Comparison of ENCODE assay signal across 17 cellular contexts in the genomic region with DNA sequence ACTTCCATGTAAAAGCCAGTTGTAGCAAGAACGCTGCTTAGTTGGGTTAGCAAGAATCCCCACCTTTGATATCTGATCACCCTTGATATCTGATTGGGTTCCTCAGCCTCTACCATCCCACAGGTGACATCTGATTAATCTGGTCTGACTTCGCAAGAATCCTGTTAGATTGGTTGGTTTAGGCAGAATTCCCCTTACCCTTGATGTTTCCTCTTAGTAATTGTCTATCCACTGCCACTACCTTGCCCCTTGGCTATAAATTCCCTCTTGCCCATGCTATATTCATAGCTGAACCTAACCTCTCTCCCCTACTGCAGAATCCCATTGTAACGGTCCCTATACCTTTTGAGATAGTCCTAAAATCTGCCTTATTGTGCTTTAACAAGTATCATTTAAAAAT. TPM values are rescaled to one million over a fixed set of nuclear protein-coding genes. Genes with fewer than 3 reads are reported as not detected.
DNase-seq lines count a peak whose midpoint lies in the region; ATAC-seq, FAIRE-seq and TF ChIP-seq lines count a peak whose summit lies in the region.
"Had no signal": no experiment of that assay in that cellular context is flagged by ENCODE, and none has a peak within 500 bp of the region (broad histone marks: within the 10 kb centered on the region; RNA-seq: fewer than 3 reads in every experiment).

No MANE protein-coding gene starts in this region.

- H3K27me3 ChIP-seq in breast epithelium, result no peaks in the 10 kb centered on the region
- H3K27me3 ChIP-seq in GM12878 (replicated peaks in 1 of 2; ENCODE audit: control insufficient read depth in 2 of 2, insufficient read depth in 2 of 2, low read length in 1 of 2), result no peaks in the 10 kb centered on the region
- no peaks in the 10 kb centered on the region for H3K27me3 ChIP-seq in foreskin keratinocyte
- H3K27me3 ChIP-seq in testis, result no peaks in the 10 kb centered on the region
- no peaks in the 10 kb centered on the region for H3K27me3 ChIP-seq in SK-N-SH (ENCODE audit: insufficient read depth)

- intact Hi-C loops in MCF 10A (cut with micrococcal nuclease) (loop anchor here (5.0 to 10.0 kb wide), 2 partner anchors 436 to 623 kb away; no protein-coding TSS in a partner anchor), breast epithelium (cut with DNase I; ENCODE audit: low total_unique reads) (no loop called here), GM12878 (cut with micrococcal nuclease; ENCODE audit: unreplicated experiment) (no loop called here), testis (cut with DNase I; ENCODE audit: low total_unique reads) (no loop called here)

- SMC1A ChIA-PET in GM12878 (lab: Charles Lee; ENCODE audit: uncharacterized antibody, unreplicated experiment), result interaction anchor here (0.8 to 10.6 kb wide), 13 partner anchors 11 to 305 kb away, joined by 3 to 454 read pairs (median 8); a partner anchor contains a TSS

- no peak overlapping the region for H3K4me3 Mint-ChIP-seq in MCF 10A (ENCODE audit: unreplicated experiment)
- H3K4me3 Mint-ChIP-seq: CD4-positive, alpha-beta T cell; GM23338 had no signal

- no peak for TF ChIP-seq CTCF in MCF 10A (IDR thresholded peaks at IDR 0.05; ENCODE audit: unreplicated experiment)
- TF ChIP-seq CTCF in breast epithelium (IDR thresholded peaks at IDR 0.05), result no peak
- TF ChIP-seq CTCF in GM12878 (IDR thresholded peaks at IDR 0.05 in 2 of 3, conservative IDR thresholded peaks at IDR 0.05 in 1 of 3; ENCODE audit: control insufficient read depth in 2 of 3, extremely low read depth in 1 of 3, insufficient read depth in 1 of 3, low read depth in 3 of 3, low read length in 3 of 3), result no peak
- TF ChIP-seq CTCF in foreskin keratinocyte (conservative IDR thresholded peaks at IDR 0.05), result no peak
- TF ChIP-seq CTCF in testis (IDR thresholded peaks at IDR 0.05), result no peak
- TF ChIP-seq CTCF in SK-N-SH (IDR thresholded peaks at IDR 0.05), result no peak

- no peaks in the 10 kb centered on the region for H3K9me2 ChIP-seq in SK-N-SH

- H3K9me3 Mint-ChIP-seq in MCF 10A (ENCODE audit: unreplicated experiment), result no peaks in the 10 kb centered on the region
- H3K9me3 Mint-ChIP-seq: CD4-positive, alpha-beta T cell; GM23338 had no signal

- BruUV-seq in MCF 10A (replicated peaks; lab: Mats Ljungman, UMichigan), result no TSS peak
- BruUV-seq in GM12878 (replicated peaks; lab: Mats Ljungman, UMichigan), result no TSS peak

- H3K27ac ChIP-seq in breast epithelium (no peak overlapping the region), GM12878 (ENCODE audit: control insufficient read depth, insufficient read depth) (no peak overlapping the region), foreskin keratinocyte (peak overlapping the region; percentile 4), testis (no peak overlapping the region), SK-N-SH (ENCODE audit: low read depth in 2 of 2, low read length in 1 of 2) (no peak overlapping the region)
- H3K27ac ChIP-seq: 22Rv1 had no signal

- H3K36me3 ChIP-seq in breast epithelium (no peaks in the 10 kb centered on the region), GM12878 (ENCODE audit: control insufficient read depth in 2 of 2, insufficient read depth in 2 of 2, low read length in 1 of 2) (no peaks in the 10 kb centered on the region; a peak in 1 of 4 replicates), testis (ENCODE audit: low read depth, missing control alignments) (no peaks in the 10 kb centered on the region), SK-N-SH (replicated peaks in 1 of 2; ENCODE audit: control insufficient read depth in 1 of 2, insufficient read depth in 2 of 2, low read length in 1 of 2) (peaks cover 2 to 3% of the 10 kb centered on the region in 2 experiments)

- H3K4me1 ChIP-seq in breast epithelium (no peaks in the 10 kb centered on the region), GM12878 (ENCODE audit: control insufficient read depth, insufficient read depth, low read length) (peaks cover 6% of the 10 kb centered on the region; the same call in 1 of the 2 replicates), foreskin keratinocyte (peaks cover 32% of the 10 kb centered on the region), testis (peaks cover 7% of the 10 kb centered on the region), SK-N-SH (ENCODE audit: control insufficient read depth in 1 of 2, insufficient read depth in 2 of 2, low read depth in 1 of 2, low read length in 1 of 2) (peaks cover 3 to 6% of the 10 kb centered on the region in 2 experiments; a peak in 3 of 4 replicates)

- no peak for FAIRE-seq in GM12878 (lab: Jason Lieb, UNC)
- FAIRE-seq: GM12891, HepG2, HTR-8/SVneo had no signal

- H4K20me1 ChIP-seq in GM12878 (ENCODE audit: control insufficient read depth, insufficient read depth) (no peaks in the 10 kb centered on the region), SK-N-SH (ENCODE audit: insufficient read depth) (no peaks in the 10 kb centered on the region)

- RAD21 ChIA-PET in GM12878 (lab: Charles Lee; ENCODE audit: unreplicated experiment), result interaction anchor here (0.6 to 8.3 kb wide), 10 partner anchors 13 to 307 kb away, joined by 4 to 162 read pairs (median 6); a partner anchor contains a TSS

- DNase-seq in MCF 10A (ENCODE audit: unreplicated experiment), result no peak
- no peak for DNase-seq in breast epithelium (ENCODE audit: low spot score in 2 of 2)
- DNase-seq in GM12878 (ENCODE audit: low read depth, low spot score), result no peak
- peak in 1 of 2 donors; percentile 57 for DNase-seq in foreskin keratinocyte
- no peak for DNase-seq in testis
- no peak for DNase-seq in stimulated activated naive CD4-positive, alpha-beta T cell (lab: John Stamatoyannopoulos, UW)
- no peak for DNase-seq in nucleus accumbens (lab: John Stamatoyannopoulos, UW)
- no peak for DNase-seq in SK-N-SH
- DNase-seq: Calu3; CD4-positive, alpha-beta T cell; DMS79; H7 had no signal

- H2AFZ ChIP-seq in GM12878 (ENCODE audit: control insufficient read depth, low read depth, low read length) (no peak overlapping the region), SK-N-SH (ENCODE audit: low read depth) (no peak overlapping the region)
- H2AFZ ChIP-seq: GM23338 had no signal

- no peak for ATAC-seq in GM12878
- peak; percentile 2 for ATAC-seq in foreskin keratinocyte
- ATAC-seq: GM23338, HepG2 had no signal

- H3K9me3 ChIP-seq in breast epithelium (no peaks in the 10 kb centered on the region), GM12878 (replicated peaks; ENCODE audit: control insufficient read depth, insufficient read depth, low read length) (no peaks in the 10 kb centered on the region; the same call in 2 of the 3 replicates), testis (no peaks in the 10 kb centered on the region), SK-N-SH (no peaks in the 10 kb centered on the region)

- peaks cover 27% of the 10 kb centered on the region for H3K4me1 Mint-ChIP-seq in MCF 10A (ENCODE audit: insufficient read depth, unreplicated experiment)

- CTCF ChIA-PET in MCF 10A (lab: Yijun Ruan, JAX), result interaction anchor here (0.6 to 9.5 kb wide), 22 partner anchors 10 to 645 kb away, joined by 3 to 180 read pairs (median 4); a partner anchor contains a TSS
- CTCF ChIA-PET in GM12878 (lab: Yijun Ruan, JAX), result interaction anchor here (0.7 to 12.4 kb wide), 13 partner anchors 10 to 309 kb away, joined by 3 to 702 read pairs (median 13); a partner anchor contains a TSS
- CTCF ChIA-PET in SK-N-SH (lab: Yijun Ruan, JAX), result interaction anchor here (1.2 to 8.7 kb wide), 8 partner anchors 10 to 434 kb away, joined by 3 to 199 read pairs (median 15); a partner anchor contains a TSS

- in situ Hi-C loops in GM12878 (cut with MboI), result loop anchor here (5.0 kb wide), 2 partner anchors 111 to 306 kb away; a partner anchor contains a TSS

- H3K9ac ChIP-seq in GM12878 (ENCODE audit: control insufficient read depth, insufficient read depth, low read length) (no peak overlapping the region), SK-N-SH (no peak overlapping the region)

- peaks cover 16% of the 10 kb centered on the region for H3K36me3 Mint-ChIP-seq in MCF 10A (ENCODE audit: insufficient read depth, unreplicated experiment)

- no peak for TF ChIP-seq RAD21 in GM12878 (IDR thresholded peaks at IDR 0.05; ENCODE audit: insufficient read depth, low read depth, low read length)
- TF ChIP-seq RAD21 in SK-N-SH (IDR thresholded peaks at IDR 0.05; ENCODE audit: low read length), result no peak

- POLR2A ChIA-PET in MCF 10A (lab: Yijun Ruan, JAX) (interaction anchor here (0.6 to 7.5 kb wide), 16 partner anchors 11 to 306 kb away, joined by 3 to 61 read pairs (median 6); a partner anchor contains a TSS), GM12878 (lab: Charles Lee) (interaction anchor here (0.6 to 3.1 kb wide), 9 partner anchors 14 to 581 kb away, joined by 4 to 21 read pairs (median 5); a partner anchor contains a TSS), SK-N-SH (lab: Yijun Ruan, JAX) (no interaction called here)

- H3F3A ChIP-seq in SK-N-SH (replicated peaks; ENCODE audit: insufficient read depth), result peaks cover 7% of the 10 kb centered on the region

- 90% methylated on average over 3 of the region's 3 CpGs for WGBS in GM12878 (ENCODE audit: insufficient coverage, insufficient replicate concordance, low lambda C conversion rate, missing lambda C conversion rate)
- WGBS in testis, 2 donors, result 89 to 91% methylated on average over 3 of the region's 3 CpGs
- 89% methylated on average over 3 of the region's 3 CpGs for WGBS in SK-N-SH (ENCODE audit: low lambda C conversion rate)

- H3K27me3 Mint-ChIP-seq in MCF 10A (ENCODE audit: insufficient read depth, unreplicated experiment), result no peaks in the 10 kb centered on the region
- H3K27me3 Mint-ChIP-seq: CD4-positive, alpha-beta T cell had no signal

- TF ChIP-seq EP300 in GM12878 (IDR thresholded peaks at IDR 0.05; ENCODE audit: borderline replicate concordance in 1 of 2, control insufficient read depth in 1 of 2, low read depth in 2 of 2, low read length in 2 of 2) (no peak), SK-N-SH (IDR thresholded peaks at IDR 0.05; ENCODE audit: borderline replicate concordance in 1 of 2, low read depth in 1 of 2, low read length in 1 of 2) (no peak)

- no peak for TF ChIP-seq POLR2A in breast epithelium (IDR thresholded peaks at IDR 0.05)
- TF ChIP-seq POLR2A in GM12878 (IDR thresholded peaks at IDR 0.05; ENCODE audit: low read depth, low read length), result no peak
- no peak for TF ChIP-seq POLR2A in testis (IDR thresholded peaks at IDR 0.05)

- peak overlapping the region; percentile 53 for H3K4me2 ChIP-seq in GM12878 (ENCODE audit: control insufficient read depth, insufficient read depth)
- no peak overlapping the region for H3K4me2 ChIP-seq in SK-N-SH
- H3K4me2 ChIP-seq: GM23338 had no signal

- H3K79me2 ChIP-seq in GM12878 (ENCODE audit: control insufficient read depth, insufficient read depth, low read length) (peaks cover 28% of the 10 kb centered on the region), SK-N-SH (ENCODE audit: insufficient read depth) (peaks cover 25% of the 10 kb centered on the region; the same call in 1 of the 2 replicates)

- H3K4me3 ChIP-seq in breast epithelium (no peak overlapping the region), GM12878 (no peak overlapping the region), testis (no peak overlapping the region), SK-N-SH (ENCODE audit: low read depth in 2 of 2, low read length in 1 of 2) (no peak overlapping the region)
- H3K4me3 ChIP-seq: GM23338 had no signal

- peak overlapping the region; percentile 4 for H3K27ac Mint-ChIP-seq in MCF 10A (ENCODE audit: low read depth, unreplicated experiment)
- H3K27ac Mint-ChIP-seq: CD4-positive, alpha-beta T cell; GM23338 had no signal

RNA-seq across cellular contexts. Expression of a gene that starts 33.1 kb away (rescaled TPM):
- total RNA-seq in MCF 10A (2022) (51.4 and 58.9 TPM in 2 replicates), breast epithelium (10 to 100 TPM; 61.3 to 73.9 (median 69.1) TPM), GM12878 (2014; rRNA removed) (70.1 and 74.5 TPM in 2 replicates), GM12878 (2014; rRNA removed; fragmentation: Illumina TruSeq; extraction: Trizol) (49.5 and 50.1 TPM in 2 replicates), GM12878 (2021) (46.8 and 49.1 TPM in 2 replicates), foreskin keratinocyte (32.0 and 33.6 TPM in 2 replicates), testis (100 to 1,000 TPM in 1 of 2 donors, 10 to 100 TPM in 1; 87.5 to 108 TPM)
- total RNA-seq in GM12878 (2013; cell fraction: nucleolus; rRNA removed), result 99.5 and 101 TPM in 2 replicates
- polyA plus RNA-seq in GM12878 (2011; ENCODE audit: low read depth), result 27.2 TPM
- polyA plus RNA-seq in GM12878 (2011; rRNA removed) (65.7 and 80.6 TPM in 2 replicates), GM12878 (2014; fragmentation: Illumina TruSeq; extraction: Trizol) (48.2 and 68.4 TPM in 2 replicates), GM12878 (2014; fragmentation: Nextera tagmentation; extraction: Ambion mirVana) (10 to 100 TPM; 19.1 to 25.1 TPM), GM12878 (2014; rRNA removed) (53.8 and 59.3 TPM in 2 replicates), GM12878 (2016; fragmentation: Nextera tagmentation; extraction: Ambion mirVana) (10 to 100 TPM; 71.1 to 75.6 TPM), foreskin keratinocyte (20.7 and 23.8 TPM in 2 replicates), testis (ENCODE audit: insufficient read depth, low read depth, low replicate concordance) (103 TPM), SK-N-SH (2012; rRNA removed) (35.7 and 44.3 TPM in 2 replicates)
- 40.1 and 59.0 TPM in 2 replicates for polyA plus RNA-seq in GM12878 (2011; cell fraction: cytosol; rRNA removed)
- 47.4 and 47.8 TPM in 2 replicates for polyA plus RNA-seq in GM12878 (2011; cell fraction: nucleus; rRNA removed)
- polyA plus RNA-seq in GM12878 (2012), result 45.5 and 50.4 TPM in 2 replicates
- 43.6 and 62.9 TPM in 2 replicates for polyA minus RNA-seq in GM12878 (2011; rRNA and poly(A)+ RNA removed)
- 28.7 and 34.7 TPM in 2 replicates for polyA minus RNA-seq in GM12878 (2011; cell fraction: cytosol; rRNA and poly(A)+ RNA removed)
- polyA minus RNA-seq in GM12878 (2011; cell fraction: nucleus; rRNA and poly(A)+ RNA removed), result 68.9 and 87.0 TPM in 2 replicates
- polyA plus RNA-seq in SK-N-SH (2012; cell fraction: cytosol; rRNA removed), result 42.6 and 44.6 TPM in 2 replicates
- 38.9 and 48.6 TPM in 2 replicates for polyA plus RNA-seq in SK-N-SH (2012; cell fraction: nucleus; rRNA removed)

RNA-seq across cellular contexts. Expression of a gene that starts 33.3 kb away (rescaled TPM):
- 7.4 and 10.4 TPM in 2 replicates for total RNA-seq in MCF 10A (2022)
- total RNA-seq in breast epithelium, result 1 to 10 TPM; 5.2 to 9.4 (median 6.9) TPM
- total RNA-seq in GM12878 (2013; cell fraction: nucleolus; rRNA removed), result 8.4 and 8.6 TPM in 2 replicates
- total RNA-seq in GM12878 (2014; rRNA removed), result 3.4 and 4.4 TPM in 2 replicates
- 4.3 TPM in 2 replicates for total RNA-seq in GM12878 (2014; rRNA removed; fragmentation: Illumina TruSeq; extraction: Trizol)
- total RNA-seq in GM12878 (2021), result 2.9 and 3.1 TPM in 2 replicates
- 3.6 TPM for polyA plus RNA-seq in GM12878 (2011; ENCODE audit: low read depth)
- 6.2 and 9.5 TPM in 2 replicates for polyA plus RNA-seq in GM12878 (2011; rRNA removed)
- 2.1 and 2.4 TPM in 2 replicates for polyA plus RNA-seq in GM12878 (2011; cell fraction: cytosol; rRNA removed)
- 8.5 and 9.4 TPM in 2 replicates for polyA plus RNA-seq in GM12878 (2011; cell fraction: nucleus; rRNA removed)
- 4.7 and 6.7 TPM in 2 replicates for polyA plus RNA-seq in GM12878 (2012)
- polyA plus RNA-seq in GM12878 (2014; fragmentation: Illumina TruSeq; extraction: Trizol), result 6.4 and 7.4 TPM in 2 replicates
- 1 to 10 TPM; 2.1 to 3.0 TPM for polyA plus RNA-seq in GM12878 (2014; fragmentation: Nextera tagmentation; extraction: Ambion mirVana)
- polyA plus RNA-seq in GM12878 (2014; rRNA removed), result 4.0 and 6.8 TPM in 2 replicates
- 1 to 10 TPM; 1.8 to 2.6 TPM for polyA plus RNA-seq in GM12878 (2016; fragmentation: Nextera tagmentation; extraction: Ambion mirVana)
- 1.6 and 1.7 TPM in 2 replicates for polyA minus RNA-seq in GM12878 (2011; rRNA and poly(A)+ RNA removed)
- polyA minus RNA-seq in GM12878 (2011; cell fraction: cytosol; rRNA and poly(A)+ RNA removed), result 1.1 and 1.4 TPM in 2 replicates
- polyA minus RNA-seq in GM12878 (2011; cell fraction: nucleus; rRNA and poly(A)+ RNA removed), result 3.1 and 5.6 TPM in 2 replicates
- 0.81 and 2.0 TPM in 2 replicates for total RNA-seq in foreskin keratinocyte
- 0.75 and 1.3 TPM in 2 replicates for polyA plus RNA-seq in foreskin keratinocyte
- total RNA-seq in testis, result 10 to 100 TPM; 20.6 to 31.7 TPM
- 61.3 TPM for polyA plus RNA-seq in testis (ENCODE audit: insufficient read depth, low read depth, low replicate concordance)
- 5.3 and 10.8 TPM in 2 replicates for polyA plus RNA-seq in SK-N-SH (2012; rRNA removed)
- polyA plus RNA-seq in SK-N-SH (2012; cell fraction: cytosol; rRNA removed), result 1.8 TPM in 2 replicates
- polyA plus RNA-seq in SK-N-SH (2012; cell fraction: nucleus; rRNA removed), result 21.4 and 54.0 TPM in 2 replicates
